ENCODE assay signal across 18 cellular contexts in genomic region chr12:101563197-101563596, GRCh38. TPM values are rescaled to one million over a fixed set of nuclear protein-coding genes. Genes with fewer than 3 reads are reported as not detected.
"Had no signal": no experiment of that assay in that cellular context is flagged by ENCODE, and none has a peak within 500 bp of the region (broad histone marks: within the 10 kb centered on the region; RNA-seq: fewer than 3 reads in every experiment).

No MANE protein-coding gene starts in this region.

- H3K4me1 ChIP-seq: colonic mucosa, esophagus squamous epithelium, sigmoid colon had no signal

- DNase-seq: activated CD4-positive, alpha-beta memory T cell treated with anti-CD3 and anti-CD28 coated beads for 36 hours; activated CD4-positive, CD25-positive, alpha-beta regulatory T cell treated with anti-CD3 and anti-CD28 coated beads, Interleukin-2, amount 50 U/mL, for 72 hours; activated effector memory CD4-positive, alpha-beta T cell treated with Interleukin-2 at 50 U/mL for 16 hours; activated T-cell treated with anti-CD3 and anti-CD28 coated beads, Interleukin-2, amount 50 U/mL, for 4 hours; central memory CD4-positive, alpha-beta T cell; colonic mucosa; esophagus squamous epithelium; glutamatergic neuron; ovary; sigmoid colon; stimulated activated CD4-positive, alpha-beta T cell treated with anti-CD3 and anti-CD28 coated beads, Interleukin-1b, Interleukin-23, amount 100 ng/mL, for 48 hours; stomach; T-cell; T-helper 9 cell had no signal

- H3K4me3 Mint-ChIP-seq: activated CD4-positive, alpha-beta memory T cell treated with anti-CD3 and anti-CD28 coated beads for 36 hours; activated naive CD4-positive, alpha-beta T cell treated with anti-CD3 and anti-CD28 coated beads, Interleukin-2, amount 50 U/mL, for 24 hours; activated T-cell treated with anti-CD3 and anti-CD28 coated beads, Interleukin-2, amount 50 U/mL, for 4 hours; neural progenitor cell; T-cell had no signal

- H3K4me3 ChIP-seq: colonic mucosa, esophagus squamous epithelium, neural progenitor cell, ovary, sigmoid colon, stomach, thoracic aorta had no signal

- H3K27me3 ChIP-seq: colonic mucosa, esophagus squamous epithelium, neural progenitor cell, ovary, sigmoid colon, stomach had no signal

- H3K36me3 Mint-ChIP-seq: activated CD4-positive, alpha-beta memory T cell treated with anti-CD3 and anti-CD28 coated beads for 36 hours; activated naive CD4-positive, alpha-beta T cell treated with anti-CD3 and anti-CD28 coated beads, Interleukin-2, amount 50 U/mL, for 24 hours; neural progenitor cell; T-cell had no signal

- H3K36me3 ChIP-seq: colonic mucosa, esophagus squamous epithelium, neural progenitor cell, ovary, sigmoid colon, stomach, thoracic aorta had no signal

- H3K9me3 ChIP-seq: colonic mucosa, esophagus squamous epithelium, ovary, sigmoid colon, stomach, thoracic aorta had no signal

- ATAC-seq: activated T-cell treated with anti-CD3 and anti-CD28 coated beads, Interleukin-2, amount 50 U/mL, for 4 hours; T-cell had no signal

- H3K27ac Mint-ChIP-seq: activated CD4-positive, alpha-beta memory T cell treated with anti-CD3 and anti-CD28 coated beads for 36 hours; activated naive CD4-positive, alpha-beta T cell treated with anti-CD3 and anti-CD28 coated beads, Interleukin-2, amount 50 U/mL, for 24 hours; neural progenitor cell; T-cell had no signal

- H3K27ac ChIP-seq: colonic mucosa, esophagus squamous epithelium, neural progenitor cell, ovary, sigmoid colon, stomach, thoracic aorta had no signal

- H3K9me3 Mint-ChIP-seq: activated naive CD4-positive, alpha-beta T cell treated with anti-CD3 and anti-CD28 coated beads, Interleukin-2, amount 50 U/mL, for 24 hours; activated T-cell treated with anti-CD3 and anti-CD28 coated beads, Interleukin-2, amount 50 U/mL, for 4 hours; neural progenitor cell had no signal

- H3K4me1 Mint-ChIP-seq: T-cell had no signal

RNA-seq across cellular contexts. Expression of gene MYBPC1, which starts 31.6 kb away (rescaled TPM):
- total RNA-seq: activated CD4-positive, alpha-beta memory T cell treated with anti-CD3 and anti-CD28 coated beads for 36 hours; activated T-cell treated with anti-CD3 and anti-CD28 coated beads, Interleukin-2, amount 50 U/mL, for 4 hours; esophagus squamous epithelium; fibroblast of villous mesenchyme; T-cell had no signal
- polyA plus RNA-seq: ovary had no signal
